In genomic region chr7:103569621-103570305, GRCh38 we compare ENCODE assay signal across 23 cellular contexts.
"Had no signal": no experiment of that assay in that cellular context is flagged by ENCODE, and none has a peak within 500 bp of the region (broad histone marks: within the 10 kb centered on the region; RNA-seq: fewer than 3 reads in every experiment).

No MANE protein-coding gene starts in this region.

- H3K4me3 ChIP-seq: coronary artery, gastrocnemius medialis, heart left ventricle, lower lobe of right lung, pancreas, right atrium auricular region, stomach, thyroid gland, vagina had no signal

- H3K27me3 ChIP-seq: neutrophil, right atrium auricular region, stomach, thyroid gland, vagina had no signal

- H3K9me3 ChIP-seq: gastrocnemius medialis, heart left ventricle, lower lobe of right lung, neutrophil, pancreas, right atrium auricular region, stomach, thyroid gland, vagina had no signal

- H3K4me1 ChIP-seq: gastrocnemius medialis, lower lobe of right lung, pancreas, right atrium auricular region, stomach, thyroid gland, vagina had no signal

- H3K9me3 Mint-ChIP-seq: effector memory CD8-positive, alpha-beta T cell; immature natural killer cell; naive B cell; natural killer cell treated with Interleukin-12 subunit alpha and Interleukin-12 subunit beta and Interleukin-15 and Interleukin-18, amount 100 ng/mL, for 72 hours; neural crest cell; stimulated activated effector memory CD8-positive, alpha-beta T cell treated with anti-CD3 and anti-CD28 coated beads, Interleukin-12 subunit alpha, Interleukin-12 subunit beta, amount 100 ng/mL, for 72 hours had no signal

- DNase-seq: dermis blood vessel endothelial cell; effector memory CD8-positive, alpha-beta T cell; foreskin fibroblast; gastrocnemius medialis; heart left ventricle; hypothalamus; immature natural killer cell; left ventricle myocardium superior; lower lobe of right lung; naive B cell; pancreas; stimulated activated CD4-positive, alpha-beta T cell treated with anti-CD3 and anti-CD28 coated beads, Interleukin-2, amount 100 ng/mL, for 24 hours; stimulated activated CD4-positive, alpha-beta T cell treated with anti-CD3 and anti-CD28 coated beads, Interleukin-4, amount 100 ng/mL, for 24 hours; stimulated activated naive CD4-positive, alpha-beta T cell treated with Interleukin-2 at 50 U/mL for 16 hours; stomach; thyroid gland had no signal

- H3K27ac Mint-ChIP-seq: effector memory CD8-positive, alpha-beta T cell; immature natural killer cell; naive B cell; natural killer cell treated with Interleukin-12 subunit alpha and Interleukin-12 subunit beta and Interleukin-15 and Interleukin-18, amount 100 ng/mL, for 72 hours; stimulated activated effector memory CD8-positive, alpha-beta T cell treated with anti-CD3 and anti-CD28 coated beads, Interleukin-12 subunit alpha, Interleukin-12 subunit beta, amount 100 ng/mL, for 72 hours had no signal

- H3K27ac ChIP-seq: coronary artery, gastrocnemius medialis, heart left ventricle, lower lobe of right lung, neutrophil, pancreas, right atrium auricular region, stomach, thyroid gland, vagina had no signal

- H3K36me3 Mint-ChIP-seq: immature natural killer cell; naive B cell; natural killer cell treated with Interleukin-12 subunit alpha and Interleukin-12 subunit beta and Interleukin-15 and Interleukin-18, amount 100 ng/mL, for 72 hours; stimulated activated effector memory CD8-positive, alpha-beta T cell treated with anti-CD3 and anti-CD28 coated beads, Interleukin-12 subunit alpha, Interleukin-12 subunit beta, amount 100 ng/mL, for 72 hours had no signal

- H3K4me3 Mint-ChIP-seq: effector memory CD8-positive, alpha-beta T cell; immature natural killer cell; natural killer cell treated with Interleukin-12 subunit alpha and Interleukin-12 subunit beta and Interleukin-15 and Interleukin-18, amount 100 ng/mL, for 72 hours; neural crest cell; stimulated activated effector memory CD8-positive, alpha-beta T cell treated with anti-CD3 and anti-CD28 coated beads, Interleukin-12 subunit alpha, Interleukin-12 subunit beta, amount 100 ng/mL, for 72 hours had no signal

- H3K36me3 ChIP-seq: gastrocnemius medialis, heart left ventricle, lower lobe of right lung, neutrophil, pancreas, right atrium auricular region, stomach, thyroid gland, vagina had no signal

- H3K4me1 Mint-ChIP-seq: immature natural killer cell; naive B cell; neural crest cell; stimulated activated effector memory CD8-positive, alpha-beta T cell treated with anti-CD3 and anti-CD28 coated beads, Interleukin-12 subunit alpha, Interleukin-12 subunit beta, amount 100 ng/mL, for 72 hours had no signal
